In genomic region chr18:38186491-38186890, GRCh38 we compare ENCODE assay signal across 8 cellular contexts.
"Had no signal": no experiment of that assay in that cellular context is flagged by ENCODE, and none has a peak within 500 bp of the region (broad histone marks: within the 10 kb centered on the region; RNA-seq: fewer than 3 reads in every experiment).

No MANE protein-coding gene starts in this region.

- H3K27ac ChIP-seq: HL-60, KMS-11 had no signal

- H3K27me3 Mint-ChIP-seq: IgD-negative memory B cell had no signal

- H3K27ac Mint-ChIP-seq: IgD-negative memory B cell had no signal

- H3K36me3 Mint-ChIP-seq: IgD-negative memory B cell had no signal

- H3K4me2 ChIP-seq: KMS-11 had no signal

- FAIRE-seq: HTR-8/SVneo had no signal

- H3K4me3 Mint-ChIP-seq: IgD-negative memory B cell had no signal

- DNase-seq: Karpas-422, Kasumi-1, KBM-7, KG1 had no signal

- H3K9ac ChIP-seq: KMS-11 had no signal
